In genomic region chr5:173673295-173674170, GRCh38 we compare ENCODE assay signal across 1 cellular context.
TF ChIP-seq lines count a peak whose summit lies in the region.

No MANE protein-coding gene starts in this region.

TF ChIP-seq in K562, 482 proteins besides CTCF, POLR2A, EP300 and RAD21:
- TF ChIP-seq NFE2L1 (tag; IDR thresholded peaks at IDR 0.05; ENCODE audit: borderline replicate concordance, low read depth) = no peak
- no peak for TF ChIP-seq HINFP (tag; conservative IDR thresholded peaks at IDR 0.05; ENCODE audit: low read depth)
- TF ChIP-seq ZNF57 (CRISPR knock-in tag; IDR thresholded peaks at IDR 0.05) = no peak
- TF ChIP-seq PKNOX1 (IDR thresholded peaks at IDR 0.05) = 0 out of 2 replicates have a peak, but pooled peaks have one; percentile 21
- no peak for TF ChIP-seq NR2C1 (IDR thresholded peaks at IDR 0.05)
- peak; percentile 52 for TF ChIP-seq NR2C1 (tag; IDR thresholded peaks at IDR 0.05)
- peak; percentile 69 for TF ChIP-seq MEIS2 (IDR thresholded peaks at IDR 0.05; ENCODE audit: partially characterized antibody)
- no peak for TF ChIP-seq MNT (conservative IDR thresholded peaks at IDR 0.05)
- no peak for TF ChIP-seq NR2C2 (CRISPR knock-in tag; IDR thresholded peaks at IDR 0.05)
- TF ChIP-seq NR2C2 (tag; IDR thresholded peaks at IDR 0.05) = peak; percentile 49
- no peak for TF ChIP-seq PBX2 (CRISPR knock-in tag; IDR thresholded peaks at IDR 0.05; ENCODE audit: low read depth)
- peak; percentile 55 for TF ChIP-seq PBX2 (tag; conservative IDR thresholded peaks at IDR 0.05; ENCODE audit: low read depth)
- no peak for TF ChIP-seq POLR3A (IDR thresholded peaks at IDR 0.05; ENCODE audit: borderline replicate concordance, extremely low read depth, insufficient read depth, insufficient read length)
